ENCODE assay signal across 10 cellular contexts in genomic region chr12:70317781-70318180, GRCh38. TPM values are rescaled to one million over a fixed set of nuclear protein-coding genes. Genes with fewer than 3 reads are reported as not detected.
DNase-seq lines count a peak whose midpoint lies in the region; ATAC-seq, FAIRE-seq and TF ChIP-seq lines count a peak whose summit lies in the region.
"Had no signal": no experiment of that assay in that cellular context is flagged by ENCODE, and none has a peak within 500 bp of the region (broad histone marks: within the 10 kb centered on the region; RNA-seq: fewer than 3 reads in every experiment).

No MANE protein-coding gene starts in this region.

- RAD21 ChIA-PET in GM12878 (lab: Charles Lee; ENCODE audit: unreplicated experiment), result interaction anchor here (0.7 kb wide), 1 partner anchor 46 kb away, joined by 3 read pairs; no protein-coding TSS in a partner anchor

- POLR2A ChIA-PET in GM12878 (lab: Charles Lee), result interaction anchor here (1.1 kb wide), 1 partner anchor 11 kb away, joined by 3 read pairs; no protein-coding TSS in a partner anchor

- TF ChIP-seq CTCF in GM12878 (IDR thresholded peaks at IDR 0.05 in 2 of 3, conservative IDR thresholded peaks at IDR 0.05 in 1 of 3; ENCODE audit: control insufficient read depth in 2 of 3, extremely low read depth in 1 of 3, insufficient read depth in 1 of 3, low read depth in 3 of 3, low read length in 3 of 3) (no peak), prostate gland (IDR thresholded peaks at IDR 0.05) (no peak), ovary (IDR thresholded peaks at IDR 0.05) (no peak)

- peak; percentile 85 for FAIRE-seq in GM12878 (lab: Jason Lieb, UNC)

- CTCF ChIA-PET in GM12878 (lab: Yijun Ruan, JAX), result no interaction called here

- H3K36me3 ChIP-seq in GM12878 (ENCODE audit: control insufficient read depth in 2 of 2, insufficient read depth in 2 of 2, low read length in 1 of 2) (peaks cover 0 to 7% of the 10 kb centered on the region in 2 experiments; a peak in 3 of 4 replicates), prostate gland (no peaks in the 10 kb centered on the region), ovary (no peaks in the 10 kb centered on the region)
- H3K36me3 ChIP-seq: gastroesophageal sphincter had no signal

- H3K9me3 ChIP-seq in GM12878 (replicated peaks; ENCODE audit: control insufficient read depth, insufficient read depth, low read length) (no peaks in the 10 kb centered on the region), prostate gland (no peaks in the 10 kb centered on the region), ovary (no peaks in the 10 kb centered on the region)
- H3K9me3 ChIP-seq: gastroesophageal sphincter had no signal

- no peak for TF ChIP-seq RAD21 in GM12878 (IDR thresholded peaks at IDR 0.05; ENCODE audit: insufficient read depth, low read depth, low read length)

- H3K27ac ChIP-seq in GM12878 (ENCODE audit: control insufficient read depth, insufficient read depth), result no peak overlapping the region
- H3K27ac ChIP-seq in prostate gland, result no peak overlapping the region
- no peak overlapping the region for H3K27ac ChIP-seq in ovary
- H3K27ac ChIP-seq: gastroesophageal sphincter had no signal

- H3K27me3 ChIP-seq in GM12878 (replicated peaks in 1 of 2; ENCODE audit: control insufficient read depth in 2 of 2, insufficient read depth in 2 of 2, low read length in 1 of 2) (no peaks in the 10 kb centered on the region), prostate gland (replicated peaks; ENCODE audit: insufficient read depth) (no peaks in the 10 kb centered on the region), ovary (no peaks in the 10 kb centered on the region)
- H3K27me3 ChIP-seq: gastroesophageal sphincter had no signal

- intact Hi-C loops in GM12878 (cut with micrococcal nuclease; ENCODE audit: unreplicated experiment) (loop anchor here (1.0 kb wide), 1 partner anchor 70 kb away; no protein-coding TSS in a partner anchor), prostate gland (cut with DNase I) (no loop called here), ovary (cut with DNase I) (no loop called here)

- in situ Hi-C loops in GM12878 (cut with MboI), result no loop called here

- TF ChIP-seq EP300 in GM12878 (IDR thresholded peaks at IDR 0.05; ENCODE audit: borderline replicate concordance in 1 of 2, control insufficient read depth in 1 of 2, low read depth in 2 of 2, low read length in 2 of 2) (peak; percentile 83 to 94), ovary (IDR thresholded peaks at IDR 0.05) (no peak)

- WGBS in GM12878 (ENCODE audit: insufficient coverage, insufficient replicate concordance, low lambda C conversion rate, missing lambda C conversion rate), result 2% methylated on average over 3 of the region's 3 CpGs
- WGBS in prostate gland, result 95% methylated on average over 3 of the region's 3 CpGs
- WGBS in ovary, 3 donors, result 86 to 97% (median 94%) methylated on average over 3 of the region's 3 CpGs

- H3K4me2 ChIP-seq in GM12878 (ENCODE audit: control insufficient read depth, insufficient read depth), result peak overlapping the region; percentile 5; the same call in 1 of the 2 replicates

- ATAC-seq in GM18502 (IDR thresholded peaks at IDR 0.05; ENCODE audit: poor library complexity, unreplicated experiment) (peak; percentile 93), GM21528 (IDR thresholded peaks at IDR 0.05; ENCODE audit: low FRiP score, unreplicated experiment) (peak; percentile 98), HG03469 (IDR thresholded peaks at IDR 0.05; ENCODE audit: unreplicated experiment) (peak; percentile 80), GM12878 (peak; percentile 92)
- ATAC-seq: gastroesophageal sphincter had no signal

- TF ChIP-seq POLR2A in GM12878 (IDR thresholded peaks at IDR 0.05; ENCODE audit: low read depth, low read length) (no peak), prostate gland (IDR thresholded peaks at IDR 0.05) (no peak), ovary (IDR thresholded peaks at IDR 0.05) (no peak)

- H3K9ac ChIP-seq in GM12878 (ENCODE audit: control insufficient read depth, insufficient read depth, low read length), result no peak overlapping the region

- peaks cover 7% of the 10 kb centered on the region for H3K79me2 ChIP-seq in GM12878 (ENCODE audit: control insufficient read depth, insufficient read depth, low read length)

- no TSS peak for BruUV-seq in GM12878 (replicated peaks; lab: Mats Ljungman, UMichigan)

- DNase-seq in GM12878 (ENCODE audit: low read depth, low spot score) (peak; percentile 77), prostate gland (ENCODE audit: low spot score) (no peak), SHP77 treated with DMSO at 0.1 percent for 48 hours (lab: John Stamatoyannopoulos, UW) (no peak), ovary (no peak)
- DNase-seq in stimulated activated CD4-positive, alpha-beta T cell treated with anti-CD3 and anti-CD28 coated beads, Interleukin-4, amount 100 ng/mL, for 24 hours, result no peak
- DNase-seq: NCI-H1930 had no signal

- H3K4me1 ChIP-seq in GM12878 (ENCODE audit: control insufficient read depth, insufficient read depth, low read length) (peaks cover 11% of the 10 kb centered on the region), prostate gland (replicated peaks) (no peaks in the 10 kb centered on the region), ovary (ENCODE audit: insufficient read depth) (no peaks in the 10 kb centered on the region)
- H3K4me1 ChIP-seq: gastroesophageal sphincter had no signal

- H4K20me1 ChIP-seq in GM12878 (ENCODE audit: control insufficient read depth, insufficient read depth), result no peaks in the 10 kb centered on the region

- SMC1A ChIA-PET in GM12878 (lab: Charles Lee; ENCODE audit: uncharacterized antibody, unreplicated experiment), result interaction anchor here (0.7 to 1.6 kb wide), 3 partner anchors 11 to 78 kb away, joined by 3 to 4 read pairs (median 3); no protein-coding TSS in a partner anchor

- no peak overlapping the region for H2AFZ ChIP-seq in GM12878 (ENCODE audit: control insufficient read depth, low read depth, low read length)

- H3K4me3 ChIP-seq in GM12878, result no peak overlapping the region
- H3K4me3 ChIP-seq in prostate gland, result no peak overlapping the region
- H3K4me3 ChIP-seq in ovary, result no peak overlapping the region
- H3K4me3 ChIP-seq: gastroesophageal sphincter had no signal

TF ChIP-seq in GM12878, 131 proteins besides CTCF, POLR2A, EP300 and RAD21 (continues in another document):
- TF ChIP-seq ATF2 (IDR thresholded peaks at IDR 0.05; ENCODE audit: low read length) (peak; percentile 69; the same call in 1 of the 2 replicates), BRCA1 (IDR thresholded peaks at IDR 0.05; ENCODE audit: low read depth, low read length) (no peak), HSF1 (IDR thresholded peaks at IDR 0.05; ENCODE audit: low read depth, low read length) (no peak)

RNA-seq across cellular contexts. Expression of gene KCNMB4, which starts 48.3 kb away (rescaled TPM):
- total RNA-seq in GM12878 (2013; cell fraction: nucleolus; rRNA removed), result 0.31 and 0.39 TPM in 2 replicates
- 0.05 and 0.06 TPM in 2 replicates for total RNA-seq in GM12878 (2014; rRNA removed)
- total RNA-seq in GM12878 (2014; rRNA removed; fragmentation: Illumina TruSeq; extraction: Trizol), result 0.13 and 0.55 TPM in 2 replicates
- 0.13 and 0.21 TPM in 2 replicates for total RNA-seq in GM12878 (2021)
- polyA plus RNA-seq in GM12878 (2011; ENCODE audit: low read depth), result 0.17 TPM
- polyA plus RNA-seq in GM12878 (2011; rRNA removed), result 0.35 and 0.37 TPM in 2 replicates
- 0.23 and 0.33 TPM in 2 replicates for polyA plus RNA-seq in GM12878 (2011; cell fraction: cytosol; rRNA removed)
- polyA plus RNA-seq in GM12878 (2011; cell fraction: nucleus; rRNA removed), result 0.13 and 0.24 TPM in 2 replicates
- 0.31 and 0.46 TPM in 2 replicates for polyA plus RNA-seq in GM12878 (2012)
- polyA plus RNA-seq in GM12878 (2014; fragmentation: Illumina TruSeq; extraction: Trizol), result 0.03 and 0.15 TPM in 2 replicates
- polyA plus RNA-seq in GM12878 (2014; fragmentation: Nextera tagmentation; extraction: Ambion mirVana), result under 1 TPM; 0.06 to 0.20 TPM
- polyA plus RNA-seq in GM12878 (2014; rRNA removed), result 0.18 TPM in 2 replicates
- polyA plus RNA-seq in GM12878 (2016; fragmentation: Nextera tagmentation; extraction: Ambion mirVana), result not detected
- polyA minus RNA-seq in GM12878 (2011; rRNA and poly(A)+ RNA removed), result 0.22 and 0.31 TPM in 2 replicates
- polyA minus RNA-seq in GM12878 (2011; cell fraction: cytosol; rRNA and poly(A)+ RNA removed), result not detected in 2 replicates
- 0.24 and 0.29 TPM in 2 replicates for polyA minus RNA-seq in GM12878 (2011; cell fraction: nucleus; rRNA and poly(A)+ RNA removed)
- total RNA-seq in prostate gland, result 1 to 10 TPM; 1.5 to 4.8 TPM
- 1 to 10 TPM; 2.0 to 5.6 (median 3.0) TPM for total RNA-seq in ovary
- 1 to 10 TPM; 2.6 to 4.0 TPM for polyA plus RNA-seq in ovary
